ENCODE assay signal across 1 cellular context in genomic region chr17:43042025-43042424, GRCh38.
A peak's percentile ranks its signal among the peaks of the same experiment; 100 is the strongest.
TF ChIP-seq lines count a peak whose summit lies in the region.

No MANE protein-coding gene starts in this region.

TF ChIP-seq in WTC11, 78 proteins besides CTCF, POLR2A, EP300 and RAD21 (continued from another document):
- TF ChIP-seq, protein P1, sequence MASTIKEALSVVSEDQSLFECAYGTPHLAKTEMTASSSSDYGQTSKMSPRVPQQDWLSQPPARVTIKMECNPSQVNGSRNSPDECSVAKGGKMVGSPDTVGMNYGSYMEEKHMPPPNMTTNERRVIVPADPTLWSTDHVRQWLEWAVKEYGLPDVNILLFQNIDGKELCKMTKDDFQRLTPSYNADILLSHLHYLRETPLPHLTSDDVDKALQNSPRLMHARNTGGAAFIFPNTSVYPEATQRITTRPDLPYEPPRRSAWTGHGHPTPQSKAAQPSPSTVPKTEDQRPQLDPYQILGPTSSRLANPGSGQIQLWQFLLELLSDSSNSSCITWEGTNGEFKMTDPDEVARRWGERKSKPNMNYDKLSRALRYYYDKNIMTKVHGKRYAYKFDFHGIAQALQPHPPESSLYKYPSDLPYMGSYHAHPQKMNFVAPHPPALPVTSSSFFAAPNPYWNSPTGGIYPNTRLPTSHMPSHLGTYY (CRISPR knock-in tag; IDR thresholded peaks at IDR 0.05): no peak
- TF ChIP-seq AFF4 (CRISPR knock-in tag; IDR thresholded peaks at IDR 0.05; ENCODE audit: borderline replicate concordance) (no peak), SP1 (CRISPR knock-in tag; conservative IDR thresholded peaks at IDR 0.05) (0 out of 2 replicates have a peak, but pooled peaks have one; percentile 18)
- TF ChIP-seq, protein P2, sequence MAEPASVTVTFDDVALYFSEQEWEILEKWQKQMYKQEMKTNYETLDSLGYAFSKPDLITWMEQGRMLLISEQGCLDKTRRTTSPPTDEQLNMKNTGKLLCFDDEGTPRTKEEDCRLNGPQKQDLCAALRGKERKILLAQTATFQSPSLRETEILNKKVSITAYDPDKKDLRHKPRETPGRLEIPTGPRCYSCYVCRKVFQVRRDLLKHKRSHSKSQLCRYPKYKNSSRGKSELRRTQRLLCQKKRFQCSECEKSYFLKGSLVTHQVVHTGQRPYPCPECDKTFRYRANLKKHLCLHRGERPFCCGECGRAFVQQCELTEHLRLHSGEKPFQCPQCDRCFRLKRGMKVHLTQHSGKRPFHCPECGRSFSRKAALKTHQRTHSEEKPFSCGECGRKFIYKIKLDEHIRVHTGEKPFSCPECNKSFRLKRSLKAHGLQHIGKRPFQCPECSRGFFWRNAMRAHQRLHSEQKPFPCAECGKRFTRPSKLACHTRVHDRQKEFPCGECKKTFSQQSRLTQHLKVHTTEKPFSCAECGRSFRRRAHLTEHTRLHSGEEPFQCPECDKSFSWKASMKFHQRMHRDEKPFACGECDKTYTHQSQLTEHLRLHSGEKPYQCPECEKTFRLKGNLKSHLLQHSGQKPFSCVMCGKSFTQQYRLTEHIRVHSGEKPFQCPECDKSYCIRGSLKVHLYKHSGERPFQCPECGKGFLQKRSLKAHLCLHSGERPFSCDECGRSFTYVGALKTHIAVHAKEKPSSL (CRISPR knock-in tag; conservative IDR thresholded peaks at IDR 0.05): no peak
- TF ChIP-seq, protein P3, sequence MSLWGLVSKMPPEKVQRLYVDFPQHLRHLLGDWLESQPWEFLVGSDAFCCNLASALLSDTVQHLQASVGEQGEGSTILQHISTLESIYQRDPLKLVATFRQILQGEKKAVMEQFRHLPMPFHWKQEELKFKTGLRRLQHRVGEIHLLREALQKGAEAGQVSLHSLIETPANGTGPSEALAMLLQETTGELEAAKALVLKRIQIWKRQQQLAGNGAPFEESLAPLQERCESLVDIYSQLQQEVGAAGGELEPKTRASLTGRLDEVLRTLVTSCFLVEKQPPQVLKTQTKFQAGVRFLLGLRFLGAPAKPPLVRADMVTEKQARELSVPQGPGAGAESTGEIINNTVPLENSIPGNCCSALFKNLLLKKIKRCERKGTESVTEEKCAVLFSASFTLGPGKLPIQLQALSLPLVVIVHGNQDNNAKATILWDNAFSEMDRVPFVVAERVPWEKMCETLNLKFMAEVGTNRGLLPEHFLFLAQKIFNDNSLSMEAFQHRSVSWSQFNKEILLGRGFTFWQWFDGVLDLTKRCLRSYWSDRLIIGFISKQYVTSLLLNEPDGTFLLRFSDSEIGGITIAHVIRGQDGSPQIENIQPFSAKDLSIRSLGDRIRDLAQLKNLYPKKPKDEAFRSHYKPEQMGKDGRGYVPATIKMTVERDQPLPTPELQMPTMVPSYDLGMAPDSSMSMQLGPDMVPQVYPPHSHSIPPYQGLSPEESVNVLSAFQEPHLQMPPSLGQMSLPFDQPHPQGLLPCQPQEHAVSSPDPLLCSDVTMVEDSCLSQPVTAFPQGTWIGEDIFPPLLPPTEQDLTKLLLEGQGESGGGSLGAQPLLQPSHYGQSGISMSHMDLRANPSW (CRISPR knock-in tag; conservative IDR thresholded peaks at IDR 0.05; ENCODE audit: low read depth): no peak
- TF ChIP-seq, protein P4, sequence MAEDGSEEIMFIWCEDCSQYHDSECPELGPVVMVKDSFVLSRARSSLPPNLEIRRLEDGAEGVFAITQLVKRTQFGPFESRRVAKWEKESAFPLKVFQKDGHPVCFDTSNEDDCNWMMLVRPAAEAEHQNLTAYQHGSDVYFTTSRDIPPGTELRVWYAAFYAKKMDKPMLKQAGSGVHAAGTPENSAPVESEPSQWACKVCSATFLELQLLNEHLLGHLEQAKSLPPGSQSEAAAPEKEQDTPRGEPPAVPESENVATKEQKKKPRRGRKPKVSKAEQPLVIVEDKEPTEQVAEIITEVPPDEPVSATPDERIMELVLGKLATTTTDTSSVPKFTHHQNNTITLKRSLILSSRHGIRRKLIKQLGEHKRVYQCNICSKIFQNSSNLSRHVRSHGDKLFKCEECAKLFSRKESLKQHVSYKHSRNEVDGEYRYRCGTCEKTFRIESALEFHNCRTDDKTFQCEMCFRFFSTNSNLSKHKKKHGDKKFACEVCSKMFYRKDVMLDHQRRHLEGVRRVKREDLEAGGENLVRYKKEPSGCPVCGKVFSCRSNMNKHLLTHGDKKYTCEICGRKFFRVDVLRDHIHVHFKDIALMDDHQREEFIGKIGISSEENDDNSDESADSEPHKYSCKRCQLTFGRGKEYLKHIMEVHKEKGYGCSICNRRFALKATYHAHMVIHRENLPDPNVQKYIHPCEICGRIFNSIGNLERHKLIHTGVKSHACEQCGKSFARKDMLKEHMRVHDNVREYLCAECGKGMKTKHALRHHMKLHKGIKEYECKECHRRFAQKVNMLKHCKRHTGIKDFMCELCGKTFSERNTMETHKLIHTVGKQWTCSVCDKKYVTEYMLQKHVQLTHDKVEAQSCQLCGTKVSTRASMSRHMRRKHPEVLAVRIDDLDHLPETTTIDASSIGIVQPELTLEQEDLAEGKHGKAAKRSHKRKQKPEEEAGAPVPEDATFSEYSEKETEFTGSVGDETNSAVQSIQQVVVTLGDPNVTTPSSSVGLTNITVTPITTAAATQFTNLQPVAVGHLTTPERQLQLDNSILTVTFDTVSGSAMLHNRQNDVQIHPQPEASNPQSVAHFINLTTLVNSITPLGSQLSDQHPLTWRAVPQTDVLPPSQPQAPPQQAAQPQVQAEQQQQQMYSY (CRISPR knock-in tag; IDR thresholded peaks at IDR 0.05): peak; percentile 79
- TF ChIP-seq, protein P5, sequence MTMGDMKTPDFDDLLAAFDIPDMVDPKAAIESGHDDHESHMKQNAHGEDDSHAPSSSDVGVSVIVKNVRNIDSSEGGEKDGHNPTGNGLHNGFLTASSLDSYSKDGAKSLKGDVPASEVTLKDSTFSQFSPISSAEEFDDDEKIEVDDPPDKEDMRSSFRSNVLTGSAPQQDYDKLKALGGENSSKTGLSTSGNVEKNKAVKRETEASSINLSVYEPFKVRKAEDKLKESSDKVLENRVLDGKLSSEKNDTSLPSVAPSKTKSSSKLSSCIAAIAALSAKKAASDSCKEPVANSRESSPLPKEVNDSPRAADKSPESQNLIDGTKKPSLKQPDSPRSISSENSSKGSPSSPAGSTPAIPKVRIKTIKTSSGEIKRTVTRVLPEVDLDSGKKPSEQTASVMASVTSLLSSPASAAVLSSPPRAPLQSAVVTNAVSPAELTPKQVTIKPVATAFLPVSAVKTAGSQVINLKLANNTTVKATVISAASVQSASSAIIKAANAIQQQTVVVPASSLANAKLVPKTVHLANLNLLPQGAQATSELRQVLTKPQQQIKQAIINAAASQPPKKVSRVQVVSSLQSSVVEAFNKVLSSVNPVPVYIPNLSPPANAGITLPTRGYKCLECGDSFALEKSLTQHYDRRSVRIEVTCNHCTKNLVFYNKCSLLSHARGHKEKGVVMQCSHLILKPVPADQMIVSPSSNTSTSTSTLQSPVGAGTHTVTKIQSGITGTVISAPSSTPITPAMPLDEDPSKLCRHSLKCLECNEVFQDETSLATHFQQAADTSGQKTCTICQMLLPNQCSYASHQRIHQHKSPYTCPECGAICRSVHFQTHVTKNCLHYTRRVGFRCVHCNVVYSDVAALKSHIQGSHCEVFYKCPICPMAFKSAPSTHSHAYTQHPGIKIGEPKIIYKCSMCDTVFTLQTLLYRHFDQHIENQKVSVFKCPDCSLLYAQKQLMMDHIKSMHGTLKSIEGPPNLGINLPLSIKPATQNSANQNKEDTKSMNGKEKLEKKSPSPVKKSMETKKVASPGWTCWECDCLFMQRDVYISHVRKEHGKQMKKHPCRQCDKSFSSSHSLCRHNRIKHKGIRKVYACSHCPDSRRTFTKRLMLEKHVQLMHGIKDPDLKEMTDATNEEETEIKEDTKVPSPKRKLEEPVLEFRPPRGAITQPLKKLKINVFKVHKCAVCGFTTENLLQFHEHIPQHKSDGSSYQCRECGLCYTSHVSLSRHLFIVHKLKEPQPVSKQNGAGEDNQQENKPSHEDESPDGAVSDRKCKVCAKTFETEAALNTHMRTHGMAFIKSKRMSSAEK (CRISPR knock-in tag; IDR thresholded peaks at IDR 0.05; ENCODE audit: borderline replicate concordance): no peak
TF ChIP-seq in WTC11: peak in this region for 2.
